ENCODE assay signal across 5 cellular contexts in the genomic region with DNA sequence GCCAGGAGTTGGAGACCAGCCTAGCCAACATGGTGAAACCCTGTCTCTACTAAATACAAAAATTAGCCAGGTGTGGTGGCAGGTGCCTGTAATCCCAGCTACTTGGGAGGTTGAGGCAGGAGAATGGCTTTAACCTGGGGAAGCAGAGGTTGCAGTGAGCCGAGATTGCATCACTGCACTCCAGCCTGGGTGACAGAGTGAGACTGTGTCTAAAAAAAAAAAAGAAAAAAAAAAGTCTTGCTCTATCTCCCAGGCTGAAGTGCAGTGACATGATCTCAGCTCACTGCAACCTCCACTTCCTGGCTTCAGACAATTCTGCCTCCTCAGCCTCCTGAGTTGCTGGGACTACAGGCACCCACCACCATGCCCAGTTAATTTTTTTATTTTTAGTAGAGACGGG. TPM values are rescaled to one million over a fixed set of nuclear protein-coding genes. Genes with fewer than 3 reads are reported as not detected.
"Had no signal": no experiment of that assay in that cellular context is flagged by ENCODE, and none has a peak within 500 bp of the region (broad histone marks: within the 10 kb centered on the region; RNA-seq: fewer than 3 reads in every experiment).

No MANE protein-coding gene starts in this region.

RNA-seq across cellular contexts. Expression of a gene that starts 4.9 kb away (rescaled TPM):
- total RNA-seq: left ventricle myocardium superior, lung microvascular endothelial cell, mononuclear cell had no signal
- polyA plus RNA-seq: naive thymus-derived CD4-positive, alpha-beta T cell; naive thymus-derived CD8-positive, alpha-beta T cell had no signal
